1 cellular context compared by ENCODE assay signal in genomic region chr6:27156874-27157460, GRCh38.
TF ChIP-seq lines count a peak whose summit lies in the region.

No MANE protein-coding gene starts in this region.

TF ChIP-seq in K562, 482 proteins besides CTCF, POLR2A, EP300 and RAD21 (continued from another document and continues in another):
- TF ChIP-seq ZNF407 (IDR thresholded peaks at IDR 0.05; ENCODE audit: low read depth) (0 out of 2 replicates have a peak, but pooled peaks have one; percentile 48), TBP (optimal IDR thresholded peaks at IDR 0.05; ENCODE audit: low read depth, low read length) (no peak), TAL1 (IDR thresholded peaks at IDR 0.05) (0 out of 2 replicates have a peak, but pooled peaks have one; percentile 4), HNRNPL (IDR thresholded peaks at IDR 0.05; ENCODE audit: low read depth, low read length) (no peak), HMG20A (CRISPR knock-in tag; conservative IDR thresholded peaks at IDR 0.05) (no peak), ZBTB2 (IDR thresholded peaks at IDR 0.05) (peak; percentile 82), YY1 (IDR thresholded peaks at IDR 0.05; ENCODE audit: borderline replicate concordance in 1 of 3, control insufficient read depth in 1 of 3, extremely low read depth in 1 of 3, insufficient read depth in 3 of 3, insufficient read length in 1 of 3, insufficient replicate concordance in 2 of 3, low read depth in 1 of 3, low read length in 2 of 3) (no peak), MYC (IDR thresholded peaks at IDR 0.05; ENCODE audit: low read depth, low read length) (no peak), MYC (CRISPR knock-in tag; IDR thresholded peaks at IDR 0.05; ENCODE audit: borderline replicate concordance, low read depth) (no peak), SRF (CRISPR knock-in tag; IDR thresholded peaks at IDR 0.05) (no peak; a peak in 1 of 4 replicates), THRB (CRISPR knock-in tag; conservative IDR thresholded peaks at IDR 0.05) (0 out of 2 replicates have a peak, but pooled peaks have one; percentile 47), HDAC6 (IDR thresholded peaks at IDR 0.05; ENCODE audit: low read depth, low read length) (no peak), ZNF24 (IDR thresholded peaks at IDR 0.05) (no peak), MBD2 (IDR thresholded peaks at IDR 0.05; ENCODE audit: borderline replicate concordance, low read depth) (no peak), U2AF1 (optimal IDR thresholded peaks at IDR 0.05; ENCODE audit: low read depth, low read length) (no peak), HINFP (tag; conservative IDR thresholded peaks at IDR 0.05; ENCODE audit: low read depth) (peak; percentile 74), ZNF318 (IDR thresholded peaks at IDR 0.05; ENCODE audit: borderline replicate concordance in 1 of 2, low read depth in 1 of 2) (peak in 1 of 2 experiments; percentile 64; a peak in 1 of 4 replicates), TEAD4 (IDR thresholded peaks at IDR 0.05; ENCODE audit: low read length) (no peak), TEAD4 (CRISPR knock-in tag; IDR thresholded peaks at IDR 0.05; ENCODE audit: borderline replicate concordance) (no peak), UBTF (IDR thresholded peaks at IDR 0.05; ENCODE audit: borderline replicate concordance in 1 of 2, low read depth in 2 of 2, low read length in 2 of 2) (no peak), ZNF316 (IDR thresholded peaks at IDR 0.05) (peak; percentile 18; the same call in 1 of the 2 replicates), MLLT1 (IDR thresholded peaks at IDR 0.05) (peak; percentile 82 to 91), MAZ (CRISPR knock-in tag; conservative IDR thresholded peaks at IDR 0.05 in 1 of 2, IDR thresholded peaks at IDR 0.05 in 1 of 2) (no peak), NCOA4 (IDR thresholded peaks at IDR 0.05; ENCODE audit: partially characterized antibody) (peak; percentile 77), ZEB2 (IDR thresholded peaks at IDR 0.05) (no peak; the same call in 1 of the 2 replicates)
